ENCODE assay signal across 10 cellular contexts in the genomic region with DNA sequence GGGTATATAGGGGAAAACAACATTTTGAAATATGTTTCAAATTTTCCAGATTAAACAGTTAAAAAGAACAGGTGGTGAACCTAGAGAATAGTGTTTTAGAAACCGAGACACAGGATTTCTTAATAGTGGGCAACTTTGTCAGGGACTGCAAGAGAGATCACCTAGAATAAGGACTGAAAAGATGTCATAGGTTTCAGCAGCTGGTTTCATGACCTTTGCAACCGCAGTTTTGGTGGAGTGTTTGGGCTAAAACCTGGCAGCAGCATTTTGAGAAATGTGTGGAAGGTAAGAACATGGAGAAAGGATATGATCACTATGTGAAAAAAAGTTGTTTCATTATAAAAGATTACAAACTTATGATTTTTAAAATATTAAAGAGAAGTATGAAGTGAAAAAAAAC. TPM values are rescaled to one million over a fixed set of nuclear protein-coding genes. Genes with fewer than 3 reads are reported as not detected.
A peak's percentile ranks its signal among the peaks of the same experiment; 100 is the strongest.
DNase-seq lines count a peak whose midpoint lies in the region; ATAC-seq, FAIRE-seq and TF ChIP-seq lines count a peak whose summit lies in the region.
"Had no signal": no experiment of that assay in that cellular context is flagged by ENCODE, and none has a peak within 500 bp of the region (broad histone marks: within the 10 kb centered on the region; RNA-seq: fewer than 3 reads in every experiment).

No MANE protein-coding gene starts in this region.

- H3K4me3 Mint-ChIP-seq in astrocyte (ENCODE audit: unreplicated experiment) = no peak overlapping the region
- H3K4me3 Mint-ChIP-seq: neural crest cell had no signal

- peaks cover 16% of the 10 kb centered on the region for H3K4me1 Mint-ChIP-seq in astrocyte (ENCODE audit: low read depth, unreplicated experiment)
- H3K4me1 Mint-ChIP-seq: neural crest cell had no signal

- ATAC-seq in GM18907 (IDR thresholded peaks at IDR 0.05; ENCODE audit: unreplicated experiment) (peak; percentile 65), GM21576 (IDR thresholded peaks at IDR 0.05; ENCODE audit: unreplicated experiment) (peak; percentile 67), HG03159 (IDR thresholded peaks at IDR 0.05; ENCODE audit: unreplicated experiment) (peak; percentile 61)

- TF ChIP-seq CTCF in astrocyte (IDR thresholded peaks at IDR 0.05; ENCODE audit: insufficient read depth, low read depth, low read length) = no peak
- TF ChIP-seq CTCF in kidney (IDR thresholded peaks at IDR 0.05; ENCODE audit: borderline replicate concordance, extremely low read depth, insufficient read depth) = no peak
- TF ChIP-seq CTCF in sigmoid colon (IDR thresholded peaks at IDR 0.05) = no peak

- no peaks in the 10 kb centered on the region for H3K27me3 ChIP-seq in astrocyte (ENCODE audit: insufficient read depth, low read length)
- no peaks in the 10 kb centered on the region for H3K27me3 ChIP-seq in sigmoid colon

- 84 to 94% methylated on average over 2 of the region's 2 CpGs for WGBS in sigmoid colon, 2 donors

- no peak for TF ChIP-seq EP300 in sigmoid colon (IDR thresholded peaks at IDR 0.05)

- H3K4me3 ChIP-seq in astrocyte (ENCODE audit: insufficient read depth, low read depth, low read length) (no peak overlapping the region), kidney (ENCODE audit: low read length in 2 of 2) (no peak overlapping the region), sigmoid colon (no peak overlapping the region)

- peaks cover 4% of the 10 kb centered on the region for H3K9me3 Mint-ChIP-seq in astrocyte (ENCODE audit: unreplicated experiment)

- peaks cover 19% of the 10 kb centered on the region for H3K36me3 Mint-ChIP-seq in astrocyte (ENCODE audit: low read depth, unreplicated experiment)

- no peak for DNase-seq in astrocyte (ENCODE audit: low read depth)
- no peak for DNase-seq in kidney
- no peak for DNase-seq in COR-L47 (lab: John Stamatoyannopoulos, UW)
- no peak for DNase-seq in sigmoid colon
- DNase-seq: NCI-H2081, SW 1271 had no signal

- H3K27me3 Mint-ChIP-seq in astrocyte (ENCODE audit: low read depth, unreplicated experiment) = no peaks in the 10 kb centered on the region

- peaks cover 27% of the 10 kb centered on the region for H3K79me2 ChIP-seq in astrocyte (ENCODE audit: insufficient read depth, low read length)

- H3K9me3 ChIP-seq in astrocyte (ENCODE audit: insufficient read depth, low read depth, low read length) (no peaks in the 10 kb centered on the region), kidney (ENCODE audit: control insufficient read depth in 1 of 2, low read length in 2 of 2) (no peaks in the 10 kb centered on the region), sigmoid colon (no peaks in the 10 kb centered on the region)

- TF ChIP-seq POLR2A in sigmoid colon (IDR thresholded peaks at IDR 0.05) = no peak

- H3K4me1 ChIP-seq in astrocyte (ENCODE audit: insufficient read depth, low read length) = peaks cover 7% of the 10 kb centered on the region
- H3K4me1 ChIP-seq in kidney (ENCODE audit: control insufficient read depth in 1 of 2, insufficient read depth in 1 of 2, low read depth in 1 of 2, low read length in 2 of 2) = no peaks in the 10 kb centered on the region
- H3K4me1 ChIP-seq in sigmoid colon = no peaks in the 10 kb centered on the region

- H4K20me1 ChIP-seq in astrocyte (ENCODE audit: insufficient read depth, low read length) = peaks cover 16% of the 10 kb centered on the region

- no peak overlapping the region for H3K4me2 ChIP-seq in astrocyte (ENCODE audit: low read length)

- intact Hi-C loops in kidney (cut with DNase I) (no loop called here), sigmoid colon (cut with DNase I) (no loop called here)

- no peak for FAIRE-seq in astrocyte (lab: Jason Lieb, UNC)
- no peak for FAIRE-seq in kidney (lab: Jason Lieb, UNC)

- peak overlapping the region; percentile 28 for H3K27ac Mint-ChIP-seq in astrocyte (ENCODE audit: unreplicated experiment)

- H3K27ac ChIP-seq in astrocyte (ENCODE audit: low read depth, low read length) (no peak overlapping the region), kidney (ENCODE audit: low read depth in 2 of 2, low read length in 2 of 2) (no peak overlapping the region), sigmoid colon (no peak overlapping the region)

- H3K9ac ChIP-seq in astrocyte (ENCODE audit: low read length) (no peak overlapping the region), kidney (ENCODE audit: low read length in 2 of 2) (no peak overlapping the region)

- H2AFZ ChIP-seq in astrocyte (ENCODE audit: low read depth, low read length) = no peak overlapping the region

- H3K36me3 ChIP-seq in astrocyte (ENCODE audit: insufficient read depth, low read length) (peaks cover 3% of the 10 kb centered on the region), kidney (ENCODE audit: control insufficient read depth in 1 of 2, insufficient read depth in 2 of 2, low read length in 2 of 2) (peaks cover 3 to 8% of the 10 kb centered on the region in 2 donors), sigmoid colon (peaks cover 0 to 21% (median 9%) of the 10 kb centered on the region in 4 donors)

RNA-seq across cellular contexts. Expression of a gene that starts 34.9 kb away (rescaled TPM):
- total RNA-seq in astrocyte (59.3 and 65.2 TPM in 2 replicates), kidney (41.5 TPM), sigmoid colon (10 to 100 TPM; 23.9 to 33.2 (median 28.1) TPM)
- polyA plus RNA-seq in kidney (ENCODE audit: insufficient read depth, low read depth, low replicate concordance) (12.6 TPM), sigmoid colon (10 to 100 TPM; 11.8 to 23.4 (median 22.2) TPM)
